ENCODE assay signal across 24 cellular contexts in genomic region chr10:31803606-31804195, GRCh38.
DNase-seq lines count a peak whose midpoint lies in the region; ATAC-seq and TF ChIP-seq lines count a peak whose summit lies in the region.
"Had no signal": no experiment of that assay in that cellular context is flagged by ENCODE, and none has a peak within 500 bp of the region (broad histone marks: within the 10 kb centered on the region; RNA-seq: fewer than 3 reads in every experiment).

No MANE protein-coding gene starts in this region.

- H3K9me3 Mint-ChIP-seq in CD14-positive monocyte, result peaks cover 0 to 4% (median 0%) of the 10 kb centered on the region in 7 donors
- H3K9me3 Mint-ChIP-seq: mesothelial cell of epicardium had no signal

- H3K27ac Mint-ChIP-seq in CD14-positive monocyte, result no peak overlapping the region
- H3K27ac Mint-ChIP-seq: mesothelial cell of epicardium had no signal

- peak overlapping the region; percentile 45 for H3K27ac ChIP-seq in vagina
- H3K27ac ChIP-seq: 22Rv1; BLaER1 treated with 17β-estradiol and CSF1 and Interleukin-3, amounts not matched to agents 10 nM and 100 nM; cardiac muscle cell; epithelial cell of prostate; VCaP had no signal

- H3K4me1 Mint-ChIP-seq in CD14-positive monocyte, result peaks cover 5% of the 10 kb centered on the region

- DNase-seq in DMS 273 (lab: John Stamatoyannopoulos, UW; ENCODE audit: unreplicated experiment) (peak; percentile 8), DMS 273 treated with DMSO at 0.1 percent for 48 hours (lab: John Stamatoyannopoulos, UW) (no peak), cerebellum (ENCODE audit: low spot score) (peak; percentile 8), myocyte (ENCODE audit: low read depth) (peak; percentile 54), vagina (ENCODE audit: extremely low spot score in 2 of 2) (no peak), T-helper 1 cell (no peak), CD14-positive monocyte (ENCODE audit: low spot score) (no peak)
- DNase-seq: activated CD8-positive, alpha-beta memory T cell treated with anti-CD3 and anti-CD28 coated beads, Interleukin-2, amount 50 U/mL, for 4 hours; activated effector memory CD4-positive, alpha-beta T cell treated with anti-CD3 and anti-CD28 coated beads, Interleukin-2, amount 50 U/mL, for 16 hours; H7; KG1; kidney glomerular epithelial cell; NCI-H1694; NCI-H82; PC-3; SIG-M5 had no signal

- H3K36me3 Mint-ChIP-seq in CD14-positive monocyte, result peaks cover 21 to 30% of the 10 kb centered on the region in 2 donors

- H3K4me3 Mint-ChIP-seq in CD14-positive monocyte, result no peak overlapping the region
- H3K4me3 Mint-ChIP-seq: mesothelial cell of epicardium had no signal

- TF ChIP-seq POLR2A in vagina (IDR thresholded peaks at IDR 0.05), result no peak

- H3K27me3 ChIP-seq in vagina, result no peaks in the 10 kb centered on the region
- H3K27me3 ChIP-seq: BLaER1 treated with 17β-estradiol and CSF1 and Interleukin-3, amounts not matched to agents 10 nM and 100 nM; cardiac muscle cell; right atrium auricular region had no signal

- H3K4me1 ChIP-seq in vagina, result no peaks in the 10 kb centered on the region
- H3K4me1 ChIP-seq: right atrium auricular region had no signal

- no peak for TF ChIP-seq CTCF in vagina (IDR thresholded peaks at IDR 0.05)
- TF ChIP-seq CTCF in CD14-positive monocyte (IDR thresholded peaks at IDR 0.05), result no peak

- ATAC-seq in HG02623 (IDR thresholded peaks at IDR 0.05; ENCODE audit: unreplicated experiment), result no peak
- ATAC-seq: PC-3 had no signal

- intact Hi-C loops in vagina (cut with DNase I) (loop anchor here (10.0 kb wide), 1 partner anchor 1079 kb away; no protein-coding TSS in a partner anchor), CD14-positive monocyte (cut with micrococcal nuclease) (no loop called here)

- H3K9me3 ChIP-seq in vagina, result no peaks in the 10 kb centered on the region
- H3K9me3 ChIP-seq: right atrium auricular region had no signal

- no peaks in the 10 kb centered on the region for H3K36me3 ChIP-seq in vagina
- H3K36me3 ChIP-seq: right atrium auricular region had no signal

- no peaks in the 10 kb centered on the region for H3K27me3 Mint-ChIP-seq in CD14-positive monocyte (ENCODE audit: low read depth in 3 of 3)

- H3K4me3 ChIP-seq in vagina, result no peak overlapping the region
- H3K4me3 ChIP-seq: BLaER1 treated with 17β-estradiol and CSF1 and Interleukin-3, amounts not matched to agents 10 nM and 100 nM; cardiac muscle cell; right atrium auricular region had no signal

Comparison
In these comparisons a context has a peak if more than half of its experiments do, and no peak if none do; other contexts are left out.
1. DNase-seq: peak in DMS 273 (single experiment), cerebellum (single experiment) and myocyte (single experiment); none in DMS 273 treated with DMSO at 0.1 percent for 48 hours (single experiment), vagina (0 of 2), T-helper 1 cell (0 of 5) and CD14-positive monocyte (single experiment).